1 cellular context compared by ENCODE assay signal in the genomic region with DNA sequence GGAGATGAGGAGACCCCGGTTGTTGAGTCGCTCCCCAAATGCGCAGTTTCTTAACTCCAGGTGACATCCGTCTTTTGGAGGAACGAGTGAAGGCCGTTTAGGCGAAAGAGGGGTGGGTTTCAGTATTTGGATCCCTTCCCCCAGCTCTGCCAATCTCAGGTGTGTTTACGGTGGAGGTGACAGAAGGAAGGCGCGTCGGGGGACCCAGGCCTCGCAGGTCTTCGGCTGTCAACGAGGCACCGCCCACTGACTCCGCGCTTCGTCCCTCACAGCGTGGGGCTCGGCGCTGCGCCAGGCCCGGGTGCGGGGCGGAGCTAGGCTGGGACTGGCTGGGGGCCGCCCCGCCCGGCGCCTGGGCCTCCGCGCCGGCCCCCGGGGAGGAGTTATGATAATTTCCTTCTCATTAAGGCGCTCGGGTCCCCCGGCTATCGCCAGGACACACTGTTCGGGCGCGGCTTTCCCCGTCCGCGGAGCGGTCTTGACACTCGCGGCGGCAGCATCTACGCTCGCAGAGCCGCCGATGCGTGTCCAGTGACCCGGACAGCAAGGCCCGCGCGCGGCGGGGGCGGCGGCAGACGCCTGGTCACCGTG.
TF ChIP-seq lines count a peak whose summit lies in the region.

A gene (plus strand): TSS at position 434 of the 591 bp plus-strand sequence. CDS start 239 bp downstream, outside the sequence.

TF ChIP-seq in IMR-90, 13 proteins besides CTCF, POLR2A, EP300 and RAD21 (continued from another document):
- TF ChIP-seq SMC3 (IDR thresholded peaks at IDR 0.05; ENCODE audit: low read depth, low read length) (no peak), RCOR1 (IDR thresholded peaks at IDR 0.05; ENCODE audit: insufficient replicate concordance, low read length) (no peak), NFE2L2 (IDR thresholded peaks at IDR 0.05; ENCODE audit: low read depth, low read length) (no peak)
